In the genomic region with DNA sequence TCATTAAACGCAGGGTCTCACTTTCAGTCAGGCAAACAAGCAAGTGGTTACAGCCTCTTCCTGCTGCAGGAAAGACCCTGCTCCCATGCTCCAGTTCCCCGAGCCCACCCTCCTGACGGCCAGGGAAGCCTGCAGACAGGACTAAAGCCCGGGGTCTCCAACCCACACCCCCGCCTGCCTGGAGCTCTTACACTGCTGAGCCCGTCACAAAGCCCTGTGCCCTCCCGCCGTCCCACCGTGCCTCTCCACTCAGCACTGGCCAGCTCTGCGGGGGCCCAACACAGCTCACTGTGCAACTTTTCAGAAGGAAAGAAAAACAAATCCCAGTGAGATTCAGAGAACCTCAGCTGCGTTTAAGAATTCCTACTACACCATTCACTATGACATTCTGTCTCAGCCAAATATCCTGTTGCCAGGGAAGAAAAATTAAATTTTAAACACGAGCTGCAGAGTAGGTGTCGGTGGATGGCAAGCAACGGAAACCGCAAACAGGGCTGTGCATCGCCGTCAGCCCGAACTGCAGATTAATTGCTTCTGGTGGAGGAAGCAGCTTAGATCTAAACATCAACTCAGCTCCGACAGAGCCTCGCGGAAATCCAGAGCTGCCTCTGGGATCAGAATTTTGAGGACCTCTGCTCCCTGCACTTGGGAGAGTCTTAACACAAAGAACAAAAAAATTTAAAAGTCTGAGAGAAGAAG, we compare ENCODE assay signal across 8 cellular contexts.
DNase-seq lines count a peak whose midpoint lies in the region; ATAC-seq lines count a peak whose summit lies in the region.

No MANE protein-coding gene starts in this region.

- no peaks in the 10 kb centered on the region for H3K9me3 Mint-ChIP-seq in activated naive CD8-positive, alpha-beta T cell treated with anti-CD3 and anti-CD28 coated beads, Interleukin-2, amount 50 U/mL, for 24 hours
- H3K9me3 Mint-ChIP-seq in stimulated activated memory B cell treated with anti-CD40 and anti-IgM and Interleukin-4, amounts not matched to agents 10 μg/mL and 1 μg/mL and 100 μg/mL, for 72 hours = no peaks in the 10 kb centered on the region

- peak overlapping the region; percentile 46 for H3K27ac Mint-ChIP-seq in activated naive CD8-positive, alpha-beta T cell treated with anti-CD3 and anti-CD28 coated beads, Interleukin-2, amount 50 U/mL, for 24 hours
- H3K27ac Mint-ChIP-seq in stimulated activated memory B cell treated with anti-CD40 and anti-IgM and Interleukin-4, amounts not matched to agents 10 μg/mL and 1 μg/mL and 100 μg/mL, for 72 hours = no peak overlapping the region

- no peaks in the 10 kb centered on the region for H3K36me3 Mint-ChIP-seq in activated naive CD8-positive, alpha-beta T cell treated with anti-CD3 and anti-CD28 coated beads, Interleukin-2, amount 50 U/mL, for 24 hours (ENCODE audit: low read depth)
- H3K36me3 Mint-ChIP-seq in stimulated activated memory B cell treated with anti-CD40 and anti-IgM and Interleukin-4, amounts not matched to agents 10 μg/mL and 1 μg/mL and 100 μg/mL, for 72 hours = no peaks in the 10 kb centered on the region

- peaks cover 9% of the 10 kb centered on the region for H3K27me3 Mint-ChIP-seq in activated naive CD8-positive, alpha-beta T cell treated with anti-CD3 and anti-CD28 coated beads, Interleukin-2, amount 50 U/mL, for 24 hours
- H3K27me3 Mint-ChIP-seq in stimulated activated memory B cell treated with anti-CD40 and anti-IgM and Interleukin-4, amounts not matched to agents 10 μg/mL and 1 μg/mL and 100 μg/mL, for 72 hours = peaks cover 75% of the 10 kb centered on the region

- H3K4me1 Mint-ChIP-seq in activated naive CD8-positive, alpha-beta T cell treated with anti-CD3 and anti-CD28 coated beads, Interleukin-2, amount 50 U/mL, for 24 hours = peaks cover 68% of the 10 kb centered on the region
- peaks cover 9% of the 10 kb centered on the region for H3K4me1 Mint-ChIP-seq in stimulated activated memory B cell treated with anti-CD40 and anti-IgM and Interleukin-4, amounts not matched to agents 10 μg/mL and 1 μg/mL and 100 μg/mL, for 72 hours

- ATAC-seq in activated naive CD8-positive, alpha-beta T cell treated with anti-CD3 and anti-CD28 coated beads, Interleukin-2, amount 50 U/mL, for 24 hours = peak; percentile 38
- ATAC-seq in stimulated activated memory B cell treated with anti-CD40 and anti-IgM and Interleukin-4, amounts not matched to agents 10 μg/mL and 1 μg/mL and 100 μg/mL, for 72 hours = no peak
- no peak for ATAC-seq in GM19324 (IDR thresholded peaks at IDR 0.05; ENCODE audit: low FRiP score, unreplicated experiment)
- no peak for ATAC-seq in HG03135 (IDR thresholded peaks at IDR 0.05; ENCODE audit: unreplicated experiment)

- H3K4me3 Mint-ChIP-seq in activated naive CD8-positive, alpha-beta T cell treated with anti-CD3 and anti-CD28 coated beads, Interleukin-2, amount 50 U/mL, for 24 hours = peak overlapping the region; percentile 72
- no peak overlapping the region for H3K4me3 Mint-ChIP-seq in stimulated activated memory B cell treated with anti-CD40 and anti-IgM and Interleukin-4, amounts not matched to agents 10 μg/mL and 1 μg/mL and 100 μg/mL, for 72 hours

- DNase-seq in GM19240 (ENCODE audit: insufficient read length, low spot score) (peak; percentile 48), T-helper 1 cell (peak in 3 of 5 donors; percentile 21 to 77 (median 37)), islet precursor cell (no peak)
- DNase-seq in activated naive CD8-positive, alpha-beta T cell treated with anti-CD3 and anti-CD28 coated beads, Interleukin-2, amount 50 U/mL, for 24 hours = peak; percentile 36
- DNase-seq in stimulated activated CD8-positive, alpha-beta memory T cell treated with anti-CD3 and anti-CD28 coated beads, Interleukin-12 subunit alpha, Interleukin-12 subunit beta, amount 100 ng/mL, for 1 hour (ENCODE audit: low read depth) = peak; percentile 20
